In genomic region chr3:195048059-195048905, GRCh38 we compare ENCODE assay signal across 34 cellular contexts.
DNase-seq lines count a peak whose midpoint lies in the region; ATAC-seq, FAIRE-seq and TF ChIP-seq lines count a peak whose summit lies in the region.
"Had no signal": no experiment of that assay in that cellular context is flagged by ENCODE, and none has a peak within 500 bp of the region (broad histone marks: within the 10 kb centered on the region; RNA-seq: fewer than 3 reads in every experiment).

No MANE protein-coding gene starts in this region.

- H3K27me3 Mint-ChIP-seq in activated T-helper 1 cell treated with anti-CD3 and anti-CD28 coated beads, Interleukin-12 subunit alpha, Interleukin-12 subunit beta, Interleukin-2, Interleukin-4 antibody, amounts not matched to agents 30 ng/mL and 10 ng/mL and 1 ng/mL, durations not matched to agents 14 hours and 24 hours and 36 hours (ENCODE audit: insufficient read depth): peaks cover 7% of the 10 kb centered on the region

- H3K9ac ChIP-seq in kidney (ENCODE audit: low read length in 2 of 2) (no peak overlapping the region), skeletal muscle tissue (ENCODE audit: low read depth in 1 of 3, low read length in 3 of 3) (peak overlapping the region in 2 of 3 donors; percentile 30 to 85)

- H3K4me3 ChIP-seq in right cardiac atrium (ENCODE audit: low read length): no peak overlapping the region
- no peak overlapping the region for H3K4me3 ChIP-seq in Peyer's patch
- H3K4me3 ChIP-seq in kidney (ENCODE audit: low read length in 2 of 2): no peak overlapping the region
- H3K4me3 ChIP-seq in skeletal muscle tissue (ENCODE audit: low read length in 3 of 3): peak overlapping the region; percentile 49 to 72 (median 54)
- H3K4me3 ChIP-seq: A549, esophagus muscularis mucosa, pancreas, right lobe of liver, tibial nerve had no signal

- H3K27ac ChIP-seq in right cardiac atrium (ENCODE audit: low read length): no peak overlapping the region
- H3K27ac ChIP-seq in Peyer's patch: no peak overlapping the region
- no peak overlapping the region for H3K27ac ChIP-seq in kidney (ENCODE audit: low read depth in 2 of 2, low read length in 2 of 2)
- peak overlapping the region; percentile 49 for H3K27ac ChIP-seq in skeletal muscle tissue (ENCODE audit: low read depth, low read length)
- H3K27ac ChIP-seq: A549, esophagus muscularis mucosa, pancreas, right lobe of liver, tibial nerve had no signal

- no peaks in the 10 kb centered on the region for H3K36me3 Mint-ChIP-seq in activated T-helper 1 cell treated with anti-CD3 and anti-CD28 coated beads, Interleukin-12 subunit alpha, Interleukin-12 subunit beta, Interleukin-2, Interleukin-4 antibody, amounts not matched to agents 30 ng/mL and 10 ng/mL and 1 ng/mL, durations not matched to agents 14 hours and 24 hours and 36 hours (ENCODE audit: low read depth)
- H3K36me3 Mint-ChIP-seq: CD4-positive, CD25-positive, alpha-beta regulatory T cell; memory B cell had no signal

- no peaks in the 10 kb centered on the region for H3K9me3 Mint-ChIP-seq in activated T-helper 1 cell treated with anti-CD3 and anti-CD28 coated beads, Interleukin-12 subunit alpha, Interleukin-12 subunit beta, Interleukin-2, Interleukin-4 antibody, amounts not matched to agents 30 ng/mL and 10 ng/mL and 1 ng/mL, durations not matched to agents 14 hours and 24 hours and 36 hours
- H3K9me3 Mint-ChIP-seq: activated naive CD8-positive, alpha-beta T cell treated with anti-CD3 and anti-CD28 coated beads, Interleukin-2, amount 50 U/mL, for 24 hours; activated T-cell treated with anti-CD3 and anti-CD28 coated beads, Interleukin-2, amount 50 U/mL, for 4 hours; dendritic cell treated with granulocyte-macrophage colony-stimulating factor and Interleukin-4, amounts not matched to agents 40 ng/mL and 50 ng/mL, for 4 days; memory B cell; neural crest cell had no signal

- H3K4me1 ChIP-seq in right cardiac atrium (ENCODE audit: control insufficient read depth, insufficient read depth, low read length) (no peaks in the 10 kb centered on the region), Peyer's patch (no peaks in the 10 kb centered on the region), kidney (ENCODE audit: control insufficient read depth in 1 of 2, insufficient read depth in 1 of 2, low read depth in 1 of 2, low read length in 2 of 2) (no peaks in the 10 kb centered on the region), skeletal muscle tissue (ENCODE audit: control insufficient read depth in 3 of 3, insufficient read depth in 3 of 3, low read length in 3 of 3) (peaks cover 11 to 13% (median 12%) of the 10 kb centered on the region in 3 donors)
- H3K4me1 ChIP-seq: A549, esophagus muscularis mucosa, pancreas, right lobe of liver, tibial nerve had no signal

- TF ChIP-seq CTCF in Peyer's patch (IDR thresholded peaks at IDR 0.05) (no peak), kidney (IDR thresholded peaks at IDR 0.05; ENCODE audit: borderline replicate concordance, extremely low read depth, insufficient read depth) (no peak)

- no peak overlapping the region for H3K4me3 Mint-ChIP-seq in activated T-helper 1 cell treated with anti-CD3 and anti-CD28 coated beads, Interleukin-12 subunit alpha, Interleukin-12 subunit beta, Interleukin-2, Interleukin-4 antibody, amounts not matched to agents 30 ng/mL and 10 ng/mL and 1 ng/mL, durations not matched to agents 14 hours and 24 hours and 36 hours
- H3K4me3 Mint-ChIP-seq: activated naive CD8-positive, alpha-beta T cell treated with anti-CD3 and anti-CD28 coated beads, Interleukin-2, amount 50 U/mL, for 24 hours; activated T-cell treated with anti-CD3 and anti-CD28 coated beads, Interleukin-2, amount 50 U/mL, for 4 hours; CD4-positive, CD25-positive, alpha-beta regulatory T cell; dendritic cell treated with granulocyte-macrophage colony-stimulating factor and Interleukin-4, amounts not matched to agents 40 ng/mL and 50 ng/mL, for 4 days; memory B cell; neural crest cell had no signal

- ATAC-seq in Right ventricle myocardium superior (ENCODE audit: poor library complexity) (peak; percentile 58), right cardiac atrium (no peak), GM18861 (IDR thresholded peaks at IDR 0.05; ENCODE audit: unreplicated experiment) (no peak)
- ATAC-seq: A549; activated naive CD8-positive, alpha-beta T cell treated with anti-CD3 and anti-CD28 coated beads, Interleukin-2, amount 50 U/mL, for 24 hours; activated T-cell treated with anti-CD3 and anti-CD28 coated beads, Interleukin-2, amount 50 U/mL, for 4 hours; pancreas; right lobe of liver had no signal

- H3K27ac Mint-ChIP-seq in activated T-helper 1 cell treated with anti-CD3 and anti-CD28 coated beads, Interleukin-12 subunit alpha, Interleukin-12 subunit beta, Interleukin-2, Interleukin-4 antibody, amounts not matched to agents 30 ng/mL and 10 ng/mL and 1 ng/mL, durations not matched to agents 14 hours and 24 hours and 36 hours: no peak overlapping the region
- H3K27ac Mint-ChIP-seq: activated naive CD8-positive, alpha-beta T cell treated with anti-CD3 and anti-CD28 coated beads, Interleukin-2, amount 50 U/mL, for 24 hours; CD4-positive, CD25-positive, alpha-beta regulatory T cell; dendritic cell treated with granulocyte-macrophage colony-stimulating factor and Interleukin-4, amounts not matched to agents 40 ng/mL and 50 ng/mL, for 4 days; memory B cell had no signal

- H3K36me3 ChIP-seq in Peyer's patch: no peaks in the 10 kb centered on the region
- H3K36me3 ChIP-seq in kidney (ENCODE audit: control insufficient read depth in 1 of 2, insufficient read depth in 2 of 2, low read length in 2 of 2): no peaks in the 10 kb centered on the region
- no peaks in the 10 kb centered on the region for H3K36me3 ChIP-seq in skeletal muscle tissue (ENCODE audit: control insufficient read depth in 3 of 3, insufficient read depth in 3 of 3, low read length in 3 of 3)
- H3K36me3 ChIP-seq: esophagus muscularis mucosa, pancreas, right lobe of liver, tibial nerve had no signal

- H3K9me3 ChIP-seq in right cardiac atrium (ENCODE audit: control insufficient read depth, low read length): no peaks in the 10 kb centered on the region
- no peaks in the 10 kb centered on the region for H3K9me3 ChIP-seq in Peyer's patch
- H3K9me3 ChIP-seq in kidney (ENCODE audit: control insufficient read depth in 1 of 2, low read length in 2 of 2): no peaks in the 10 kb centered on the region
- H3K9me3 ChIP-seq in skeletal muscle tissue (ENCODE audit: control insufficient read depth in 3 of 3, low read length in 3 of 3): no peaks in the 10 kb centered on the region
- H3K9me3 ChIP-seq: A549, pancreas, right lobe of liver, tibial nerve had no signal

- no peak for DNase-seq in Right ventricle myocardium superior
- DNase-seq in right cardiac atrium: no peak
- peak in 2 of 3 donors; percentile 10 to 29 for DNase-seq in Peyer's patch
- peak; percentile 28 for DNase-seq in kidney
- DNase-seq in cerebellum (ENCODE audit: low spot score): no peak
- DNase-seq in activated T-helper 1 cell treated with anti-CD3 and anti-CD28 coated beads, Interleukin-12 subunit alpha, Interleukin-12 subunit beta, Interleukin-2, Interleukin-4 antibody, amounts not matched to agents 30 ng/mL and 10 ng/mL and 1 ng/mL, durations not matched to agents 14 hours and 24 hours and 36 hours (ENCODE audit: low spot score): no peak
- DNase-seq: activated CD4-positive, alpha-beta T cell treated with anti-CD3 and anti-CD28 coated beads, Interleukin-2, amount 50 U/mL, for 1 hour; activated naive CD4-positive, alpha-beta T cell; activated naive CD8-positive, alpha-beta T cell treated with anti-CD3 and anti-CD28 coated beads, Interleukin-2, amount 50 U/mL, for 24 hours; activated T-cell treated with anti-CD3 and anti-CD28 coated beads, Interleukin-2, amount 50 U/mL, for 4 hours; Calu3; CD4-positive, CD25-positive, alpha-beta regulatory T cell; central memory CD4-positive, alpha-beta T cell; DMS79; foreskin fibroblast; GDM1; GOT3; Karpas-422; NCI-H146; NCI-H446 treated with DMSO at 0.1 percent for 48 hours; NCI-H82; RPMI8226; stimulated activated CD4-positive, alpha-beta T cell treated with anti-CD3 and anti-CD28 coated beads, Interleukin-4, amount 100 ng/mL, for 1 hour; T1000 had no signal

- no peak for FAIRE-seq in kidney (lab: Jason Lieb, UNC)
- FAIRE-seq: A549, pancreas had no signal

- H3K4me1 Mint-ChIP-seq in activated T-helper 1 cell treated with anti-CD3 and anti-CD28 coated beads, Interleukin-12 subunit alpha, Interleukin-12 subunit beta, Interleukin-2, Interleukin-4 antibody, amounts not matched to agents 30 ng/mL and 10 ng/mL and 1 ng/mL, durations not matched to agents 14 hours and 24 hours and 36 hours (ENCODE audit: low read depth): no peaks in the 10 kb centered on the region
- H3K4me1 Mint-ChIP-seq: activated naive CD8-positive, alpha-beta T cell treated with anti-CD3 and anti-CD28 coated beads, Interleukin-2, amount 50 U/mL, for 24 hours; CD4-positive, CD25-positive, alpha-beta regulatory T cell had no signal

- no peak for TF ChIP-seq POLR2A in Peyer's patch (IDR thresholded peaks at IDR 0.05)

- WGBS in right cardiac atrium: 68% methylated on average over 16 of the region's 16 CpGs

- intact Hi-C loops in Right ventricle myocardium superior (cut with DNase I) (no loop called here), right cardiac atrium (cut with DNase I) (loop anchor here in 1 of 4 donors (5.0 kb wide), 1 partner anchor 59 kb away; no protein-coding TSS in a partner anchor), kidney (cut with DNase I) (no loop called here)
- intact Hi-C loops in activated T-helper 1 cell treated with anti-CD3 and anti-CD28 coated beads, Interleukin-12 subunit alpha, Interleukin-12 subunit beta, Interleukin-2, Interleukin-4 antibody, amounts not matched to agents 30 ng/mL and 10 ng/mL and 1 ng/mL, durations not matched to agents 14 hours and 24 hours and 36 hours (cut with micrococcal nuclease): no loop called here

- H3K27me3 ChIP-seq in right cardiac atrium (ENCODE audit: control insufficient read depth, insufficient read depth) (no peaks in the 10 kb centered on the region), Peyer's patch (no peaks in the 10 kb centered on the region), skeletal muscle tissue (ENCODE audit: control insufficient read depth in 3 of 3, insufficient read depth in 3 of 3, low read length in 3 of 3) (no peaks in the 10 kb centered on the region)
- H3K27me3 ChIP-seq: esophagus muscularis mucosa, pancreas, right lobe of liver, tibial nerve had no signal

Comparison
In these comparisons a context has a peak if more than half of its experiments do, and no peak if none do; other contexts are left out.
1. DNase-seq: peak in Peyer's patch (2 of 3) and kidney (single experiment); none in Right ventricle myocardium superior (single experiment), right cardiac atrium (0 of 3), cerebellum (single experiment) and activated T-helper 1 cell treated with anti-CD3 and anti-CD28 coated beads, Interleukin-12 subunit alpha, Interleukin-12 subunit beta, Interleukin-2, Interleukin-4 antibody, amounts not matched to agents 30 ng/mL and 10 ng/mL and 1 ng/mL, durations not matched to agents 14 hours and 24 hours and 36 hours (single experiment).
2. H3K4me3 ChIP-seq: peak in skeletal muscle tissue (3 of 3); none in right cardiac atrium (single experiment), Peyer's patch (0 of 4) and kidney (0 of 2).
3. H3K9ac ChIP-seq: peak in skeletal muscle tissue (2 of 3); none in kidney (0 of 2).